ENCODE assay signal across 11 cellular contexts in the genomic region with DNA sequence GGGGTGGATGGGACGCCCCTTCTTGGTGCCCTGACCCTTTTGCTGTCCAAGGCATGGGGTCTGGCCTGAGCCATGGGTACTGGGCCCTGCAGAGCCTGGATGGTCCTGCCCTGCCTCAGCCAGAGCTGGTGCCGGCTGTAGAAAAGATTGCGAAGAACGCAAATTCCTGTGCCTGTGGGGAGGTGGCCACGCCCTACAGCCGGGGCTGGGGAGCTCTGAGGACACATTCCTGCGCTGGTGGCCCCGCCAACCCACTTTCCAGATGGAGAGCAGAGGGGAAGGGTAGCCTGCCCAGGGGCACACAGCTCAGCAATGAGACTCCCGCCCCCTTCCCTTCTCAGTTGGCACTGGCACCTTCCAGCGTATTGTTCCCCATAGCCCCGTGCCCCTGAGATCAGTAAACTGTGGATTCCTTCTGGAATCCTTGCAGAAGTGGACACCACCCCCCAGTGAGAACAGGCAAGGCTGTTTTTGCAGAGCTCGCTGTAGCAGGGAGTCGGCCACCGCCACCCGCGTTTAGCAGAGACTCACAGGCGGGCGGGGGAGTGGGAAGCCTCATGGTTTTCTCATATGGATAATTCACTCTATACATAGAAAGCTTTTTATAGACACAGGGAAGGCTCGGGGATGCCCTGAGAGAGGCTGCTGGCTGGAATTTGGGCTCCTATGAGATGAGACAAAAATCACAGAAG. TPM values are rescaled to one million over a fixed set of nuclear protein-coding genes. Genes with fewer than 3 reads are reported as not detected.
DNase-seq lines count a peak whose midpoint lies in the region; ATAC-seq and TF ChIP-seq lines count a peak whose summit lies in the region.
"Had no signal": no experiment of that assay in that cellular context is flagged by ENCODE, and none has a peak within 500 bp of the region (broad histone marks: within the 10 kb centered on the region; RNA-seq: fewer than 3 reads in every experiment).

No MANE protein-coding gene starts in this region.

- no peaks in the 10 kb centered on the region for H3K9me3 Mint-ChIP-seq in mesothelial cell of epicardium
- no peaks in the 10 kb centered on the region for H3K9me3 Mint-ChIP-seq in activated naive CD8-positive, alpha-beta T cell treated with anti-CD3 and anti-CD28 coated beads, Interleukin-2, amount 50 U/mL, for 24 hours

- H3K27ac ChIP-seq in cingulate gyrus (ENCODE audit: low read depth, low read length): peak overlapping the region; percentile 75
- H3K27ac ChIP-seq in tibial artery: peak overlapping the region; percentile 88 to 93

- peaks cover 13 to 95% (median 86%) of the 10 kb centered on the region in 4 donors for H3K4me1 ChIP-seq in tibial artery

- peaks cover 20% of the 10 kb centered on the region for H3K4me1 Mint-ChIP-seq in mesothelial cell of epicardium
- peaks cover 24% of the 10 kb centered on the region for H3K4me1 Mint-ChIP-seq in activated naive CD8-positive, alpha-beta T cell treated with anti-CD3 and anti-CD28 coated beads, Interleukin-2, amount 50 U/mL, for 24 hours

- H3K27me3 Mint-ChIP-seq in mesothelial cell of epicardium (ENCODE audit: low read depth): no peaks in the 10 kb centered on the region
- no peaks in the 10 kb centered on the region for H3K27me3 Mint-ChIP-seq in activated naive CD8-positive, alpha-beta T cell treated with anti-CD3 and anti-CD28 coated beads, Interleukin-2, amount 50 U/mL, for 24 hours

- peaks cover 4% of the 10 kb centered on the region for H3K36me3 Mint-ChIP-seq in mesothelial cell of epicardium
- H3K36me3 Mint-ChIP-seq in activated naive CD8-positive, alpha-beta T cell treated with anti-CD3 and anti-CD28 coated beads, Interleukin-2, amount 50 U/mL, for 24 hours (ENCODE audit: low read depth): peaks cover 7% of the 10 kb centered on the region

- intact Hi-C loops in tibial artery (cut with DNase I; ENCODE audit: low total_unique reads): no loop called here

- no peak overlapping the region for H3K4me3 Mint-ChIP-seq in mesothelial cell of epicardium
- H3K4me3 Mint-ChIP-seq in activated naive CD8-positive, alpha-beta T cell treated with anti-CD3 and anti-CD28 coated beads, Interleukin-2, amount 50 U/mL, for 24 hours: no peak overlapping the region

- H3K9me3 ChIP-seq in tibial artery: no peaks in the 10 kb centered on the region

- ATAC-seq in activated naive CD8-positive, alpha-beta T cell treated with anti-CD3 and anti-CD28 coated beads, Interleukin-2, amount 50 U/mL, for 24 hours: no peak
- ATAC-seq in HG03342 (IDR thresholded peaks at IDR 0.05; ENCODE audit: unreplicated experiment): no peak

- H3K27me3 ChIP-seq in tibial artery: no peaks in the 10 kb centered on the region

- H3K4me3 ChIP-seq in tibial artery: peak overlapping the region; percentile 47 to 51

- H3K27ac Mint-ChIP-seq in mesothelial cell of epicardium: peak overlapping the region; percentile 64
- H3K27ac Mint-ChIP-seq in activated naive CD8-positive, alpha-beta T cell treated with anti-CD3 and anti-CD28 coated beads, Interleukin-2, amount 50 U/mL, for 24 hours: no peak overlapping the region

- H3K36me3 ChIP-seq in tibial artery: peaks cover 16 to 31% (median 28%) of the 10 kb centered on the region in 3 donors

- TF ChIP-seq CTCF in mesothelial cell of epicardium (IDR thresholded peaks at IDR 0.05; ENCODE audit: unreplicated experiment) (no peak), tibial artery (IDR thresholded peaks at IDR 0.05) (no peak)

- DNase-seq in NCI-H748 (lab: John Stamatoyannopoulos, UW; ENCODE audit: unreplicated experiment) (peak; percentile 17), NCI-H748 treated with DMSO at 0.1 percent for 48 hours (lab: John Stamatoyannopoulos, UW) (no peak), mesothelial cell of epicardium (ENCODE audit: low spot score in 2 of 2, unreplicated experiment in 2 of 2) (no peak), tibial artery (no peak), T1000 (lab: John Stamatoyannopoulos, UW) (no peak)
- no peak for DNase-seq in activated naive CD8-positive, alpha-beta T cell treated with anti-CD3 and anti-CD28 coated beads, Interleukin-2, amount 50 U/mL, for 24 hours
- DNase-seq: activated CD8-positive, alpha-beta memory T cell treated with anti-CD3 and anti-CD28 coated beads, Interleukin-2, amount 50 U/mL, for 4 hours; left colon; NCI-H2029 treated with DMSO at 0.1 percent for 48 hours had no signal

RNA-seq across cellular contexts. Expression of gene INF2, which starts 8.6 kb away (rescaled TPM):
- total RNA-seq in mesothelial cell of epicardium: 90.2 to 92.8 TPM (median 92.5 TPM) in 3 replicates

RNA-seq across cellular contexts. Expression of gene ADSS1, which starts 26.0 kb away (rescaled TPM):
- total RNA-seq in mesothelial cell of epicardium: 14.1 to 17.1 TPM (median 14.4 TPM) in 3 replicates

RNA-seq across cellular contexts. Expression of gene SIVA1, which starts 54.9 kb away (rescaled TPM):
- 68.7 to 70.9 TPM (median 70.9 TPM) in 3 replicates for total RNA-seq in mesothelial cell of epicardium
